Comparison of ENCODE assay signal across 1 cellular context in genomic region chr16:87380875-87381274, GRCh38.
TF ChIP-seq lines count a peak whose summit lies in the region.

No MANE protein-coding gene starts in this region.

TF ChIP-seq in GM23338, 12 proteins besides CTCF, POLR2A, EP300 and RAD21 (continued from another document):
- TF ChIP-seq, protein P1, sequence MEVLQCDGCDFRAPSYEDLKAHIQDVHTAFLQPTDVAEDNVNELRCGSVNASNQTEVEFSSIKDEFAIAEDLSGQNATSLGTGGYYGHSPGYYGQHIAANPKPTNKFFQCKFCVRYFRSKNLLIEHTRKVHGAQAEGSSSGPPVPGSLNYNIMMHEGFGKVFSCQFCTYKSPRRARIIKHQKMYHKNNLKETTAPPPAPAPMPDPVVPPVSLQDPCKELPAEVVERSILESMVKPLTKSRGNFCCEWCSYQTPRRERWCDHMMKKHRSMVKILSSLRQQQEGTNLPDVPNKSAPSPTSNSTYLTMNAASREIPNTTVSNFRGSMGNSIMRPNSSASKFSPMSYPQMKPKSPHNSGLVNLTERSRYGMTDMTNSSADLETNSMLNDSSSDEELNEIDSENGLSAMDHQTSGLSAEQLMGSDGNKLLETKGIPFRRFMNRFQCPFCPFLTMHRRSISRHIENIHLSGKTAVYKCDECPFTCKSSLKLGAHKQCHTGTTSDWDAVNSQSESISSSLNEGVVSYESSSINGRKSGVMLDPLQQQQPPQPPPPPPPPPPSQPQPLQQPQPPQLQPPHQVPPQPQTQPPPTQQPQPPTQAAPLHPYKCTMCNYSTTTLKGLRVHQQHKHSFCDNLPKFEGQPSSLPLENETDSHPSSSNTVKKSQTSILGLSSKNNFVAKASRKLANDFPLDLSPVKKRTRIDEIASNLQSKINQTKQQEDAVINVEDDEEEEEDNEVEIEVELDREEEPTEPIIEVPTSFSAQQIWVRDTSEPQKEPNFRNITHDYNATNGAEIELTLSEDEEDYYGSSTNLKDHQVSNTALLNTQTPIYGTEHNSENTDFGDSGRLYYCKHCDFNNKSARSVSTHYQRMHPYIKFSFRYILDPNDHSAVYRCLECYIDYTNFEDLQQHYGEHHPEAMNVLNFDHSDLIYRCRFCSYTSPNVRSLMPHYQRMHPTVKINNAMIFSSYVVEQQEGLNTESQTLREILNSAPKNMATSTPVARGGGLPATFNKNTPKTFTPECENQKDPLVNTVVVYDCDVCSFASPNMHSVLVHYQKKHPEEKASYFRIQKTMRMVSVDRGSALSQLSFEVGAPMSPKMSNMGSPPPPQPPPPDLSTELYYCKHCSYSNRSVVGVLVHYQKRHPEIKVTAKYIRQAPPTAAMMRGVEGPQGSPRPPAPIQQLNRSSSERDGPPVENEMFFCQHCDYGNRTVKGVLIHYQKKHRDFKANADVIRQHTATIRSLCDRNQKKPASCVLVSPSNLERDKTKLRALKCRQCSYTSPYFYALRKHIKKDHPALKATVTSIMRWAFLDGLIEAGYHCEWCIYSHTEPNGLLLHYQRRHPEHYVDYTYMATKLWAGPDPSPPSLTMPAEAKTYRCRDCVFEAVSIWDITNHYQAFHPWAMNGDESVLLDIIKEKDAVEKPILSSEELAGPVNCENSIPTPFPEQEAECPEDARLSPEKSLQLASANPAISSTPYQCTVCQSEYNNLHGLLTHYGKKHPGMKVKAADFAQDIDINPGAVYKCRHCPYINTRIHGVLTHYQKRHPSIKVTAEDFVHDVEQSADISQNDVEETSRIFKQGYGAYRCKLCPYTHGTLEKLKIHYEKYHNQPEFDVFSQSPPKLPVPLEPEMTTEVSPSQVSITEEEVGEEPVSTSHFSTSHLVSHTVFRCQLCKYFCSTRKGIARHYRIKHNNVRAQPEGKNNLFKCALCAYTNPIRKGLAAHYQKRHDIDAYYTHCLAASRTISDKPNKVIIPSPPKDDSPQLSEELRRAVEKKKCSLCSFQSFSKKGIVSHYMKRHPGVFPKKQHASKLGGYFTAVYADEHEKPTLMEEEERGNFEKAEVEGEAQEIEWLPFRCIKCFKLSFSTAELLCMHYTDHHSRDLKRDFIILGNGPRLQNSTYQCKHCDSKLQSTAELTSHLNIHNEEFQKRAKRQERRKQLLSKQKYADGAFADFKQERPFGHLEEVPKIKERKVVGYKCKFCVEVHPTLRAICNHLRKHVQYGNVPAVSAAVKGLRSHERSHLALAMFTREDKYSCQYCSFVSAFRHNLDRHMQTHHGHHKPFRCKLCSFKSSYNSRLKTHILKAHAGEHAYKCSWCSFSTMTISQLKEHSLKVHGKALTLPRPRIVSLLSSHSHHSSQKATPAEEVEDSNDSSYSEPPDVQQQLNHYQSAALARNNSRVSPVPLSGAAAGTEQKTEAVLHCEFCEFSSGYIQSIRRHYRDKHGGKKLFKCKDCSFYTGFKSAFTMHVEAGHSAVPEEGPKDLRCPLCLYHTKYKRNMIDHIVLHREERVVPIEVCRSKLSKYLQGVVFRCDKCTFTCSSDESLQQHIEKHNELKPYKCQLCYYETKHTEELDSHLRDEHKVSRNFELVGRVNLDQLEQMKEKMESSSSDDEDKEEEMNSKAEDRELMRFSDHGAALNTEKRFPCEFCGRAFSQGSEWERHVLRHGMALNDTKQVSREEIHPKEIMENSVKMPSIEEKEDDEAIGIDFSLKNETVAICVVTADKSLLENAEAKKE (CRISPR knock-in tag; IDR thresholded peaks at IDR 0.05), result no peak
- no peak for TF ChIP-seq JUNB (IDR thresholded peaks at IDR 0.05; ENCODE audit: unreplicated experiment)
